In the genomic region with DNA sequence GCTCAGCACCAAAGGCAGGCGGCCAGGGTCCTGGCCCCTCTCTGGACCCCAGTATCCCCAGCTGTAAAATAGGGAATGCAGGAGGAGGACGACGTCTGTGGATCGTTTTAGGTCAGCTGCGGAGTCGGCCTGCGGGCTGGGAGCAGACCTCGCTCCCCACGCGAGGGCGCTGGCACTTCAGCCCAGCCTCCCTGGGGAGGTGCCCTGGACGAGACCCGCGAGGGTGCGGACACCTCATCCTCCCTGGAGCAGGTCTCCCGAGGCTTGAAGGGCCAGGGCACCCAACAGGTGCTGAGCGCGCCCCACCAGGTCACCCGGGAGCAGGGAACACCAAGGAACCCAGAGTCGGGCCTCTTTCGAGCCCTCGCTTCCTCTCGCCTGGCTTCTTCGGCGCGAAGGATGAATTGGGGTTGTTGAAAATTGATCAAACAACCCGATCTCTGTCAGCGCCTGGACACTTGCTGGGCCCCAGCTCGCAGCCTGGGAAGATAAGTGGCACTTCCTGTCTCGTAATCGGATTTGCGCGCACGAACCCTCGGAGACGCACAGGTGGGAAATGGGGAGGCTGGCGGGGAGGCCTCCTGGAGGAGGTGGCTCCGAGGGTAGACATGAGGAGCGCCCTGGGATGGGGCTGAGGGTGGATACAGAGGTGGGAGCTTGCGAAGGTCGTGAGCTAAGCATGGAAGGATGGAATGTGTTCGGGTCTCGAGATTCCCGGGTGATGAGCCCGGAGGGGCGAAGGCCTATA, we compare ENCODE assay signal across 8 cellular contexts. TPM values are rescaled to one million over a fixed set of nuclear protein-coding genes. Genes with fewer than 3 reads are reported as not detected.
DNase-seq lines count a peak whose midpoint lies in the region; ATAC-seq and TF ChIP-seq lines count a peak whose summit lies in the region.

No MANE protein-coding gene starts in this region.

- ATAC-seq in GM18498 (IDR thresholded peaks at IDR 0.05; ENCODE audit: unreplicated experiment), result peak; percentile 39
- ATAC-seq in HG03025 (IDR thresholded peaks at IDR 0.05; ENCODE audit: low FRiP score, unreplicated experiment), result peak; percentile 23
- peak; percentile 67 to 71 for ATAC-seq in activated naive CD4-positive, alpha-beta T cell treated with anti-CD3 and anti-CD28 coated beads, Interleukin-2, amount 50 U/mL, for 72 hours
- peak; percentile 74 to 92 (median 86) for ATAC-seq in heart right ventricle
- ATAC-seq in psoas muscle, result peak; percentile 65 to 85 (median 76)
- ATAC-seq in aorta (ENCODE audit: low FRiP score), result peak; percentile 80

- H3K27ac ChIP-seq in heart right ventricle (peak overlapping the region in 6 of 10 donors; percentile 10 to 43 (median 24)), psoas muscle (no peak overlapping the region), aorta (ENCODE audit: low read depth in 1 of 2, low read length in 2 of 2) (no peak overlapping the region)

- intact Hi-C loops in heart right ventricle (cut with DNase I), result loop anchor here in 8 of 10 donors (2.0 to 5.0 kb wide), 3 partner anchors 35 to 45 kb away; no protein-coding TSS in a partner anchor
- intact Hi-C loops in psoas muscle (cut with DNase I), result no loop called here
- intact Hi-C loops in aorta (cut with DNase I), result loop anchor here (2.0 to 5.0 kb wide), 3 partner anchors 45 to 250 kb away; no protein-coding TSS in a partner anchor

- DNase-seq in SK-N-DZ (ENCODE audit: low spot score) (peak; percentile 10), heart right ventricle (peak; percentile 32 to 72), psoas muscle (peak; percentile 51 to 67), aorta (peak; percentile 77 to 89), DMS79 treated with DMSO at 0.1 percent for 48 hours (lab: John Stamatoyannopoulos, UW) (no peak)
- DNase-seq in activated naive CD4-positive, alpha-beta T cell treated with anti-CD3 and anti-CD28 coated beads, Interleukin-2, amount 50 U/mL, for 72 hours (ENCODE audit: low spot score in 2 of 2), result peak; percentile 72 to 80

- H3K36me3 ChIP-seq in heart right ventricle, result no peaks in the 10 kb centered on the region
- H3K36me3 ChIP-seq in psoas muscle (ENCODE audit: insufficient read depth in 1 of 2, low read depth in 1 of 2), result no peaks in the 10 kb centered on the region
- H3K36me3 ChIP-seq in aorta (ENCODE audit: control insufficient read depth in 1 of 2, insufficient read depth in 2 of 2, low read length in 1 of 2), result no peaks in the 10 kb centered on the region

- peaks cover 8 to 30% (median 19%) of the 10 kb centered on the region in 9 donors for H3K4me1 ChIP-seq in heart right ventricle
- peaks cover 8% of the 10 kb centered on the region for H3K4me1 ChIP-seq in psoas muscle
- H3K4me1 ChIP-seq in aorta (ENCODE audit: control insufficient read depth in 1 of 2, insufficient read depth in 2 of 2, low read length in 2 of 2), result no peaks in the 10 kb centered on the region

- no peaks in the 10 kb centered on the region for H3K9me3 Mint-ChIP-seq in activated naive CD4-positive, alpha-beta T cell treated with anti-CD3 and anti-CD28 coated beads, Interleukin-2, amount 50 U/mL, for 72 hours

- TF ChIP-seq CTCF in heart right ventricle (IDR thresholded peaks at IDR 0.05) (peak in 8 of 9 donors; percentile 45 to 80 (median 71)), psoas muscle (IDR thresholded peaks at IDR 0.05) (peak; percentile 39)

- peaks cover 0 to 48% (median 38%) of the 10 kb centered on the region in 7 donors for H3K27me3 ChIP-seq in heart right ventricle
- H3K27me3 ChIP-seq in psoas muscle (ENCODE audit: insufficient read depth in 3 of 3, low read length in 2 of 3), result peaks cover 0 to 36% (median 10%) of the 10 kb centered on the region in 3 donors
- no peaks in the 10 kb centered on the region for H3K27me3 ChIP-seq in aorta (ENCODE audit: control insufficient read depth in 1 of 2, insufficient read depth in 2 of 2, low read length in 1 of 2)

- peak overlapping the region; percentile 77 to 85 for H3K27ac Mint-ChIP-seq in activated naive CD4-positive, alpha-beta T cell treated with anti-CD3 and anti-CD28 coated beads, Interleukin-2, amount 50 U/mL, for 72 hours

- WGBS in heart right ventricle, 2 donors, result 1 to 2% methylated on average over 46 of the region's 46 CpGs
- WGBS in psoas muscle, 3 donors, result 1 to 2% (median 1%) methylated on average over 46 of the region's 46 CpGs
- 1 to 2% methylated on average over 46 of the region's 46 CpGs for whole genome bisulfite sequencing in aorta, 2 donors

- no peaks in the 10 kb centered on the region for H3K36me3 Mint-ChIP-seq in activated naive CD4-positive, alpha-beta T cell treated with anti-CD3 and anti-CD28 coated beads, Interleukin-2, amount 50 U/mL, for 72 hours

- H3K4me3 ChIP-seq in heart right ventricle (peak overlapping the region in 9 of 10 donors; percentile 35 to 62 (median 52)), psoas muscle (peak overlapping the region; percentile 61), aorta (ENCODE audit: low read length in 2 of 2) (no peak overlapping the region)

- H3K9me3 ChIP-seq in heart right ventricle (no peaks in the 10 kb centered on the region), psoas muscle (no peaks in the 10 kb centered on the region), aorta (ENCODE audit: control insufficient read depth, low read length) (no peaks in the 10 kb centered on the region)

RNA-seq across cellular contexts. Expression of a gene that starts 0.6 kb away (rescaled TPM):
- 0.15 TPM in 1 of 2 replicates, not detected in the other for polyA plus RNA-seq in SK-N-DZ (2014; cell fraction: cytosol; rRNA removed)
- polyA plus RNA-seq in SK-N-DZ (2014; cell fraction: nucleus; rRNA removed), result 0.19 and 1.4 TPM in 2 replicates
- 1 to 10 TPM; 5.2 to 7.0 TPM for total RNA-seq in activated naive CD4-positive, alpha-beta T cell treated with anti-CD3 and anti-CD28 coated beads, Interleukin-2, amount 50 U/mL, for 72 hours
- 1 to 10 TPM in 7 of 10 donors, under 1 TPM in 3; 0.76 to 7.3 (median 1.5) TPM for total RNA-seq in heart right ventricle
- 1 to 10 TPM; 3.9 to 8.3 TPM for polyA plus RNA-seq in heart right ventricle
- total RNA-seq in psoas muscle, result 1 to 10 TPM in 2 of 4 donors, under 1 TPM in 2; 0.37 to 1.8 (median 1.0) TPM
- polyA plus RNA-seq in psoas muscle, result under 1 TPM; 0.28 to 0.95 (median 0.69) TPM
- 1 to 10 TPM; 3.2 to 7.6 TPM for total RNA-seq in aorta
- polyA plus RNA-seq in aorta, result 10 to 100 TPM; 11.5 to 14.0 TPM

Comparison
In these comparisons a context has a peak if more than half of its experiments do, and no peak if none do; other contexts are left out.
1. ATAC-seq: peak in every context shown above with its lines; median percentile 86 in heart right ventricle; 80 in aorta; 76 in psoas muscle; 69 in activated naive CD4-positive, alpha-beta T cell treated with anti-CD3 and anti-CD28 coated beads, Interleukin-2, amount 50 U/mL, for 72 hours; 39 in GM18498; 23 in HG03025.
2. H3K27ac ChIP-seq: peak in heart right ventricle (6 of 10); none in psoas muscle (single experiment) and aorta (0 of 2).
3. H3K4me3 ChIP-seq: peak in heart right ventricle (9 of 10) and psoas muscle (single experiment); none in aorta (0 of 2).
4. intact Hi-C loops: an anchor here in heart right ventricle (2.0 to 5.0 kb wide) and aorta (2.0 to 5.0 kb wide); none called in psoas muscle.